In the genomic region with DNA sequence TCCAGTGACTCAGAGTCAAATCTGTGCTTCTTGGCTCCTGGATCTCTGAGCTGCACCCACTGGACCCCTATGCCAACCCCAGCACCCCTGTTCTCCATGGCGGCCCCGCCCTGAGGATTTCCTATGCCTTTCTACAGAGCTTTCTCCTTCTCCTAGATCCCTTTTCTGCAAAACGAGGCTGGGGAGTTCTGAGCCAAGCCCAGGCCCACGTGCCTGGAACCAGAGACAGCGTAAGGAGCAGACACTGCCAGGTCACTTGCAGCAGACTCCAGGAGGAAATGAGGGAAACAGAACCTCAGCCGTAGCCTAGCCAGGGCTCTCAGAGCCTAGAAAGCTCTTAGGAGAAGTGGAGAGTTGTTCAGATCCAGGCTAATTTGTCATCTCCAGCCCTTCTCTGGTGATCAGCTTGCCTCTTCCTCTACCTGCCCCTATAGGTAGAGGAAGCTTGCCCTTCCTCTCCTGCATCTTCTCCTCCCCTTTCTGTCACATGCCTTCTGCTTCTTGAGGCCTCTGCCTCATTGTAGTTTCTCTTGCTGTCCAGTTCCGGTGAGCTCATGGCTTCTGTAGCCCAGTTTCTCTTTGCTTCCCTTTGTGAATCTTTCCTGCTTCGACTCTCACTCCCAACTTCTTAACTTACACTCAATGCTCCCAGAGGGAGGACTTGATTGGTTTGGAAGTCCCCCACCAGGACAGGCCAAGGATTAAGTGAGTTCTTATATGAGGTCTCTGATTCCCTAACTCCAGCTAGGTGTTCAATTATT, we compare ENCODE assay signal across 15 cellular contexts.
DNase-seq lines count a peak whose midpoint lies in the region; ATAC-seq and TF ChIP-seq lines count a peak whose summit lies in the region.
"Had no signal": no experiment of that assay in that cellular context is flagged by ENCODE, and none has a peak within 500 bp of the region (broad histone marks: within the 10 kb centered on the region; RNA-seq: fewer than 3 reads in every experiment).

No MANE protein-coding gene starts in this region.

- peak overlapping the region; percentile 65 for H2AFZ ChIP-seq in osteoblast (ENCODE audit: low read length)

- H3K27ac ChIP-seq in heart right ventricle, result peak overlapping the region in 8 of 10 donors; percentile 12 to 88 (median 62)
- no peak overlapping the region for H3K27ac ChIP-seq in osteoblast (ENCODE audit: low read depth, low read length)
- peak overlapping the region; percentile 15 for H3K27ac ChIP-seq in upper lobe of right lung
- H3K27ac ChIP-seq: foreskin keratinocyte, VCaP had no signal

- no peaks in the 10 kb centered on the region for H3K79me2 ChIP-seq in osteoblast (ENCODE audit: insufficient read depth, low read length)

- H3K27me3 ChIP-seq in heart right ventricle (no peaks in the 10 kb centered on the region), osteoblast (ENCODE audit: insufficient read depth, low read length) (no peaks in the 10 kb centered on the region), upper lobe of right lung (no peaks in the 10 kb centered on the region)

- TF ChIP-seq CTCF in heart right ventricle (IDR thresholded peaks at IDR 0.05) (no peak), osteoblast (IDR thresholded peaks at IDR 0.05; ENCODE audit: extremely low read depth, low read depth, low read length) (no peak), upper lobe of right lung (IDR thresholded peaks at IDR 0.05) (no peak)

- no peak overlapping the region for H3K27ac Mint-ChIP-seq in activated T-cell treated with anti-CD3 and anti-CD28 coated beads, Interleukin-2, amount 50 U/mL, for 24 hours
- H3K27ac Mint-ChIP-seq in activated naive CD4-positive, alpha-beta T cell treated with anti-CD3 and anti-CD28 coated beads, Interleukin-2, amount 50 U/mL, for 72 hours, result peak overlapping the region in 1 of 2 donors; percentile 6

- DNase-seq in activated T-cell treated with anti-CD3 and anti-CD28 coated beads, Interleukin-2, amount 50 U/mL, for 24 hours, result peak; percentile 8
- DNase-seq in activated T-cell treated with anti-CD3 and anti-CD28 coated beads for 4 hours (no peak), heart right ventricle (peak; percentile 41 to 60), osteoblast (ENCODE audit: insufficient read length, low spot score, missing footprints) (no peak), upper lobe of right lung (peak; percentile 42), NCI-H510A treated with DMSO at 0.1 percent for 48 hours (lab: John Stamatoyannopoulos, UW) (no peak)
- DNase-seq in activated naive CD4-positive, alpha-beta T cell treated with anti-CD3 and anti-CD28 coated beads, Interleukin-2, amount 50 U/mL, for 72 hours (ENCODE audit: low spot score in 2 of 2), result no peak
- DNase-seq: foreskin keratinocyte; naive B cell; NCI-H1436 treated with DMSO at 0.1 percent for 48 hours; NCI-H446; stimulated activated naive CD8-positive, alpha-beta T cell treated with anti-CD3 and anti-CD28 coated beads, Interleukin-15, Interleukin-2, amounts not matched to agents 100 U/mL and 50 U/mL, for 24 hours had no signal

- H3K4me3 ChIP-seq in heart right ventricle (no peak overlapping the region), osteoblast (ENCODE audit: insufficient read depth, low read length) (no peak overlapping the region), upper lobe of right lung (no peak overlapping the region)
- H3K4me3 ChIP-seq: A549 had no signal

- H3K4me3 Mint-ChIP-seq in activated T-cell treated with anti-CD3 and anti-CD28 coated beads, Interleukin-2, amount 50 U/mL, for 24 hours, result no peak overlapping the region
- H3K4me3 Mint-ChIP-seq: naive B cell had no signal

- no peaks in the 10 kb centered on the region for H3K9me3 ChIP-seq in heart right ventricle
- H3K9me3 ChIP-seq in osteoblast (ENCODE audit: low read depth, low read length), result no peaks in the 10 kb centered on the region
- H3K9me3 ChIP-seq in upper lobe of right lung, result no peaks in the 10 kb centered on the region
- H3K9me3 ChIP-seq: A549 had no signal

- H3K4me1 ChIP-seq in heart right ventricle (peaks cover 5 to 65% (median 40%) of the 10 kb centered on the region in 9 donors), osteoblast (ENCODE audit: insufficient read depth, low read length) (peaks cover 45% of the 10 kb centered on the region), upper lobe of right lung (peaks cover under 1% of the 10 kb centered on the region)

- H3K36me3 ChIP-seq in heart right ventricle (no peaks in the 10 kb centered on the region), osteoblast (ENCODE audit: insufficient read depth, low read length) (no peaks in the 10 kb centered on the region), upper lobe of right lung (no peaks in the 10 kb centered on the region)

- peaks cover 2% of the 10 kb centered on the region for H3K27me3 Mint-ChIP-seq in activated T-cell treated with anti-CD3 and anti-CD28 coated beads, Interleukin-2, amount 50 U/mL, for 24 hours

- H3K4me2 ChIP-seq in osteoblast (ENCODE audit: insufficient read depth, low read length), result no peak overlapping the region
- H3K4me2 ChIP-seq: A549 had no signal

- ATAC-seq in heart right ventricle (peak in 7 of 8 donors; percentile 38 to 78 (median 71)), upper lobe of right lung (peak; percentile 12), HG03520 (IDR thresholded peaks at IDR 0.05; ENCODE audit: unreplicated experiment) (no peak)
- no peak for ATAC-seq in activated naive CD4-positive, alpha-beta T cell treated with anti-CD3 and anti-CD28 coated beads, Interleukin-2, amount 50 U/mL, for 72 hours
- ATAC-seq: A549; foreskin keratinocyte; stimulated activated naive CD8-positive, alpha-beta T cell treated with anti-CD3 and anti-CD28 coated beads, Interleukin-15, Interleukin-2, amounts not matched to agents 100 U/mL and 50 U/mL, for 24 hours had no signal

- intact Hi-C loops in heart right ventricle (cut with DNase I) (no loop called here), upper lobe of right lung (cut with DNase I) (no loop called here)

- H4K20me1 ChIP-seq in osteoblast (ENCODE audit: insufficient read depth, low read length), result no peaks in the 10 kb centered on the region

- 50 to 53% methylated on average over 8 of the region's 8 CpGs for WGBS in heart right ventricle, 2 donors

- no peaks in the 10 kb centered on the region for H3K9me3 Mint-ChIP-seq in activated T-cell treated with anti-CD3 and anti-CD28 coated beads, Interleukin-2, amount 50 U/mL, for 24 hours
- H3K9me3 Mint-ChIP-seq in activated naive CD4-positive, alpha-beta T cell treated with anti-CD3 and anti-CD28 coated beads, Interleukin-2, amount 50 U/mL, for 72 hours, result no peaks in the 10 kb centered on the region
- H3K9me3 Mint-ChIP-seq: naive B cell had no signal

- H3K4me1 Mint-ChIP-seq in activated T-cell treated with anti-CD3 and anti-CD28 coated beads, Interleukin-2, amount 50 U/mL, for 24 hours (ENCODE audit: low read depth), result peaks cover 23% of the 10 kb centered on the region

- no peaks in the 10 kb centered on the region for H3K36me3 Mint-ChIP-seq in activated T-cell treated with anti-CD3 and anti-CD28 coated beads, Interleukin-2, amount 50 U/mL, for 24 hours (ENCODE audit: low read depth)
- H3K36me3 Mint-ChIP-seq in activated naive CD4-positive, alpha-beta T cell treated with anti-CD3 and anti-CD28 coated beads, Interleukin-2, amount 50 U/mL, for 72 hours, result no peaks in the 10 kb centered on the region
- H3K36me3 Mint-ChIP-seq: naive B cell had no signal

Comparison
In these comparisons a context has a peak if more than half of its experiments do, and no peak if none do; other contexts are left out.
1. DNase-seq: peak in activated T-cell treated with anti-CD3 and anti-CD28 coated beads, Interleukin-2, amount 50 U/mL, for 24 hours (single experiment), heart right ventricle (2 of 2) and upper lobe of right lung (single experiment); none in activated T-cell treated with anti-CD3 and anti-CD28 coated beads for 4 hours (single experiment), osteoblast (single experiment), activated naive CD4-positive, alpha-beta T cell treated with anti-CD3 and anti-CD28 coated beads, Interleukin-2, amount 50 U/mL, for 72 hours (0 of 2) and NCI-H510A treated with DMSO at 0.1 percent for 48 hours (single experiment).
2. ATAC-seq: peak in heart right ventricle (7 of 8) and upper lobe of right lung (single experiment); none in activated naive CD4-positive, alpha-beta T cell treated with anti-CD3 and anti-CD28 coated beads, Interleukin-2, amount 50 U/mL, for 72 hours (0 of 2) and HG03520 (single experiment).